1 cellular context compared by ENCODE assay signal in the genomic region with DNA sequence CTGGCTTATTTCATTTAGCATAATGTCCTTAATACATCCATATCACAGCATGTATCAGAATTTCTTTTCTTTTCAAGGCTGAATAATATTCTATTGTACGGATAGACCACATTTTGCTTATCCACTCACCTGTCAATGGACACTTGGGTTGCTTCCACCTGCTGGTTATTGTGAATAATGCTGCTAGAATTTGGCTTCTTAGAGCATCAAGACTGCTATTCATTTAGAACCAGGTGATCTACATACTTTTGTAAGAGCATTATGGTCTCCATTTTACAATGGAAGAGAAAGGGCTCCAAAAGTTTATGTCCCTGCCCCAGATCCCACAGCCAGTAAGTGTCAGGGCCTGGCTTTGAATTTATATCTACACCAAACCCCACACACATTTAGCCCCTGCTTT.
TF ChIP-seq lines count a peak whose summit lies in the region.

No MANE protein-coding gene starts in this region.

TF ChIP-seq in K562, 482 proteins besides CTCF, POLR2A, EP300 and RAD21 (continued from another document and continues in another):
- TF ChIP-seq TEAD4 (IDR thresholded peaks at IDR 0.05; ENCODE audit: low read length) (peak; percentile 46; the same call in 1 of the 2 replicates), TEAD4 (CRISPR knock-in tag; IDR thresholded peaks at IDR 0.05; ENCODE audit: borderline replicate concordance) (no peak), ZNF184 (CRISPR knock-in tag; IDR thresholded peaks at IDR 0.05) (no peak), ZC3H11A (IDR thresholded peaks at IDR 0.05; ENCODE audit: low read depth, low read length) (no peak), TRIM28 (IDR thresholded peaks at IDR 0.05) (peak; percentile 96), EGR1 (conservative IDR thresholded peaks at IDR 0.05) (no peak), TAL1 (IDR thresholded peaks at IDR 0.05) (no peak), THRAP3 (IDR thresholded peaks at IDR 0.05; ENCODE audit: borderline replicate concordance) (no peak), MTA3 (IDR thresholded peaks at IDR 0.05; ENCODE audit: borderline replicate concordance) (no peak), MYC (IDR thresholded peaks at IDR 0.05; ENCODE audit: low read depth, low read length) (no peak), MYC (CRISPR knock-in tag; IDR thresholded peaks at IDR 0.05; ENCODE audit: borderline replicate concordance, low read depth) (no peak), RHOXF2B (CRISPR knock-in tag; conservative IDR thresholded peaks at IDR 0.05) (no peak), ZNF143 (CRISPR knock-in tag; IDR thresholded peaks at IDR 0.05) (no peak), CBX5 (IDR thresholded peaks at IDR 0.05; ENCODE audit: borderline replicate concordance, low read depth) (peak; percentile 85), STAG1 (CRISPR knock-in tag; IDR thresholded peaks at IDR 0.05; ENCODE audit: borderline replicate concordance) (no peak), YBX1 (IDR thresholded peaks at IDR 0.05) (no peak), SMARCB1 (IDR thresholded peaks at IDR 0.05; ENCODE audit: insufficient read length, low read depth) (no peak), HNRNPUL1 (IDR thresholded peaks at IDR 0.05; ENCODE audit: low read length) (no peak), TFAM (CRISPR knock-in tag; conservative IDR thresholded peaks at IDR 0.05) (no peak), HMG20A (CRISPR knock-in tag; conservative IDR thresholded peaks at IDR 0.05) (no peak), ILF3 (IDR thresholded peaks at IDR 0.05; ENCODE audit: borderline replicate concordance) (no peak), FOXA3 (CRISPR knock-in tag; conservative IDR thresholded peaks at IDR 0.05 in 1 of 2, IDR thresholded peaks at IDR 0.05 in 1 of 2) (no peak)
- TF ChIP-seq, protein P1, sequence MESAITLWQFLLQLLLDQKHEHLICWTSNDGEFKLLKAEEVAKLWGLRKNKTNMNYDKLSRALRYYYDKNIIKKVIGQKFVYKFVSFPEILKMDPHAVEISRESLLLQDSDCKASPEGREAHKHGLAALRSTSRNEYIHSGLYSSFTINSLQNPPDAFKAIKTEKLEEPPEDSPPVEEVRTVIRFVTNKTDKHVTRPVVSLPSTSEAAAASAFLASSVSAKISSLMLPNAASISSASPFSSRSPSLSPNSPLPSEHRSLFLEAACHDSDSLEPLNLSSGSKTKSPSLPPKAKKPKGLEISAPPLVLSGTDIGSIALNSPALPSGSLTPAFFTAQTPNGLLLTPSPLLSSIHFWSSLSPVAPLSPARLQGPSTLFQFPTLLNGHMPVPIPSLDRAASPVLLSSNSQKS (CRISPR knock-in tag; IDR thresholded peaks at IDR 0.05): no peak
- TF ChIP-seq, protein P2, sequence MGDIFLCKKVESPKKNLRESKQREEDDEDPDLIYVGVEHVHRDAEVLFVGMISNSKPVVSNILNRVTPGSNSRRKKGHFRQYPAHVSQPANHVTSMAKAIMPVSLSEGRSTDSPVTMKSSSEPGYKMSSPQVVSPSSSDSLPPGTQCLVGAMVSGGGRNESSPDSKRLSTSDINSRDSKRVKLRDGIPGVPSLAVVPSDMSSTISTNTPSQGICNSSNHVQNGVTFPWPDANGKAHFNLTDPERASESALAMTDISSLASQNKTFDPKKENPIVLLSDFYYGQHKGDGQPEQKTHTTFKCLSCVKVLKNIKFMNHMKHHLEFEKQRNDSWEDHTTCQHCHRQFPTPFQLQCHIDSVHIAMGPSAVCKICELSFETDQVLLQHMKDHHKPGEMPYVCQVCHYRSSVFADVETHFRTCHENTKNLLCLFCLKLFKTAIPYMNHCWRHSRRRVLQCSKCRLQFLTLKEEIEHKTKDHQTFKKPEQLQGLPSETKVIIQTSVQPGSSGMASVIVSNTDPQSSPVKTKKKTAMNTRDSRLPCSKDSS (IDR thresholded peaks at IDR 0.05; ENCODE audit: low read depth, partially characterized antibody): peak; percentile 9
- TF ChIP-seq, protein P3, sequence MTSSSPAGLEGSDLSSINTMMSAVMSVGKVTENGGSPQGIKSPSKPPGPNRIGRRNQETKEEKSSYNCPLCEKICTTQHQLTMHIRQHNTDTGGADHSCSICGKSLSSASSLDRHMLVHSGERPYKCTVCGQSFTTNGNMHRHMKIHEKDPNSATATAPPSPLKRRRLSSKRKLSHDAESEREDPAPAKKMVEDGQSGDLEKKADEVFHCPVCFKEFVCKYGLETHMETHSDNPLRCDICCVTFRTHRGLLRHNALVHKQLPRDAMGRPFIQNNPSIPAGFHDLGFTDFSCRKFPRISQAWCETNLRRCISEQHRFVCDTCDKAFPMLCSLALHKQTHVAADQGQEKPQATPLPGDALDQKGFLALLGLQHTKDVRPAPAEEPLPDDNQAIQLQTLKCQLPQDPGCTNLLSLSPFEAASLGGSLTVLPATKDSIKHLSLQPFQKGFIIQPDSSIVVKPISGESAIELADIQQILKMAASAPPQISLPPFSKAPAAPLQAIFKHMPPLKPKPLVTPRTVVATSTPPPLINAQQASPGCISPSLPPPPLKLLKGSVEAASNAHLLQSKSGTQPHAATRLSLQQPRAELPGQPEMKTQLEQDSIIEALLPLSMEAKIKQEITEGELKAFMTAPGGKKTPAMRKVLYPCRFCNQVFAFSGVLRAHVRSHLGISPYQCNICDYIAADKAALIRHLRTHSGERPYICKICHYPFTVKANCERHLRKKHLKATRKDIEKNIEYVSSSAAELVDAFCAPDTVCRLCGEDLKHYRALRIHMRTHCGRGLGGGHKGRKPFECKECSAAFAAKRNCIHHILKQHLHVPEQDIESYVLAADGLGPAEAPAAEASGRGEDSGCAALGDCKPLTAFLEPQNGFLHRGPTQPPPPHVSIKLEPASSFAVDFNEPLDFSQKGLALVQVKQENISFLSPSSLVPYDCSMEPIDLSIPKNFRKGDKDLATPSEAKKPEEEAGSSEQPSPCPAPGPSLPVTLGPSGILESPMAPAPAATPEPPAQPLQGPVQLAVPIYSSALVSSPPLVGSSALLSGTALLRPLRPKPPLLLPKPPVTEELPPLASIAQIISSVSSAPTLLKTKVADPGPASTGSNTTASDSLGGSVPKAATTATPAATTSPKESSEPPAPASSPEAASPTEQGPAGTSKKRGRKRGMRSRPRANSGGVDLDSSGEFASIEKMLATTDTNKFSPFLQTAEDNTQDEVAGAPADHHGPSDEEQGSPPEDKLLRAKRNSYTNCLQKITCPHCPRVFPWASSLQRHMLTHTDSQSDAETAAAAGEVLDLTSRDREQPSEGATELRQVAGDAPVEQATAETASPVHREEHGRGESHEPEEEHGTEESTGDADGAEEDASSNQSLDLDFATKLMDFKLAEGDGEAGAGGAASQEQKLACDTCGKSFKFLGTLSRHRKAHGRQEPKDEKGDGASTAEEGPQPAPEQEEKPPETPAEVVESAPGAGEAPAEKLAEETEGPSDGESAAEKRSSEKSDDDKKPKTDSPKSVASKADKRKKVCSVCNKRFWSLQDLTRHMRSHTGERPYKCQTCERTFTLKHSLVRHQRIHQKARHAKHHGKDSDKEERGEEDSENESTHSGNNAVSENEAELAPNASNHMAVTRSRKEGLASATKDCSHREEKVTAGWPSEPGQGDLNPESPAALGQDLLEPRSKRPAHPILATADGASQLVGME (CRISPR knock-in tag; IDR thresholded peaks at IDR 0.05): no peak
- TF ChIP-seq, protein P4, sequence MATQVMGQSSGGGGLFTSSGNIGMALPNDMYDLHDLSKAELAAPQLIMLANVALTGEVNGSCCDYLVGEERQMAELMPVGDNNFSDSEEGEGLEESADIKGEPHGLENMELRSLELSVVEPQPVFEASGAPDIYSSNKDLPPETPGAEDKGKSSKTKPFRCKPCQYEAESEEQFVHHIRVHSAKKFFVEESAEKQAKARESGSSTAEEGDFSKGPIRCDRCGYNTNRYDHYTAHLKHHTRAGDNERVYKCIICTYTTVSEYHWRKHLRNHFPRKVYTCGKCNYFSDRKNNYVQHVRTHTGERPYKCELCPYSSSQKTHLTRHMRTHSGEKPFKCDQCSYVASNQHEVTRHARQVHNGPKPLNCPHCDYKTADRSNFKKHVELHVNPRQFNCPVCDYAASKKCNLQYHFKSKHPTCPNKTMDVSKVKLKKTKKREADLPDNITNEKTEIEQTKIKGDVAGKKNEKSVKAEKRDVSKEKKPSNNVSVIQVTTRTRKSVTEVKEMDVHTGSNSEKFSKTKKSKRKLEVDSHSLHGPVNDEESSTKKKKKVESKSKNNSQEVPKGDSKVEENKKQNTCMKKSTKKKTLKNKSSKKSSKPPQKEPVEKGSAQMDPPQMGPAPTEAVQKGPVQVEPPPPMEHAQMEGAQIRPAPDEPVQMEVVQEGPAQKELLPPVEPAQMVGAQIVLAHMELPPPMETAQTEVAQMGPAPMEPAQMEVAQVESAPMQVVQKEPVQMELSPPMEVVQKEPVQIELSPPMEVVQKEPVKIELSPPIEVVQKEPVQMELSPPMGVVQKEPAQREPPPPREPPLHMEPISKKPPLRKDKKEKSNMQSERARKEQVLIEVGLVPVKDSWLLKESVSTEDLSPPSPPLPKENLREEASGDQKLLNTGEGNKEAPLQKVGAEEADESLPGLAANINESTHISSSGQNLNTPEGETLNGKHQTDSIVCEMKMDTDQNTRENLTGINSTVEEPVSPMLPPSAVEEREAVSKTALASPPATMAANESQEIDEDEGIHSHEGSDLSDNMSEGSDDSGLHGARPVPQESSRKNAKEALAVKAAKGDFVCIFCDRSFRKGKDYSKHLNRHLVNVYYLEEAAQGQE (CRISPR knock-in tag; IDR thresholded peaks at IDR 0.05; ENCODE audit: low read depth): no peak
- TF ChIP-seq, protein P5, sequence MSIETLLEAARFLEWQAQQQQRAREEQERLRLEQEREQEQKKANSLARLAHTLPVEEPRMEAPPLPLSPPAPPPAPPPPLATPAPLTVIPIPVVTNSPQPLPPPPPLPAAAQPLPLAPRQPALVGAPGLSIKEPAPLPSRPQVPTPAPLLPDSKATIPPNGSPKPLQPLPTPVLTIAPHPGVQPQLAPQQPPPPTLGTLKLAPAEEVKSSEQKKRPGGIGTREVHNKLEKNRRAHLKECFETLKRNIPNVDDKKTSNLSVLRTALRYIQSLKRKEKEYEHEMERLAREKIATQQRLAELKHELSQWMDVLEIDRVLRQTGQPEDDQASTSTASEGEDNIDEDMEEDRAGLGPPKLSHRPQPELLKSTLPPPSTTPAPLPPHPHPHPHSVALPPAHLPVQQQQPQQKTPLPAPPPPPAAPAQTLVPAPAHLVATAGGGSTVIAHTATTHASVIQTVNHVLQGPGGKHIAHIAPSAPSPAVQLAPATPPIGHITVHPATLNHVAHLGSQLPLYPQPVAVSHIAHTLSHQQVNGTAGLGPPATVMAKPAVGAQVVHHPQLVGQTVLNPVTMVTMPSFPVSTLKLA (conservative IDR thresholded peaks at IDR 0.05): no peak
- TF ChIP-seq, protein P6, sequence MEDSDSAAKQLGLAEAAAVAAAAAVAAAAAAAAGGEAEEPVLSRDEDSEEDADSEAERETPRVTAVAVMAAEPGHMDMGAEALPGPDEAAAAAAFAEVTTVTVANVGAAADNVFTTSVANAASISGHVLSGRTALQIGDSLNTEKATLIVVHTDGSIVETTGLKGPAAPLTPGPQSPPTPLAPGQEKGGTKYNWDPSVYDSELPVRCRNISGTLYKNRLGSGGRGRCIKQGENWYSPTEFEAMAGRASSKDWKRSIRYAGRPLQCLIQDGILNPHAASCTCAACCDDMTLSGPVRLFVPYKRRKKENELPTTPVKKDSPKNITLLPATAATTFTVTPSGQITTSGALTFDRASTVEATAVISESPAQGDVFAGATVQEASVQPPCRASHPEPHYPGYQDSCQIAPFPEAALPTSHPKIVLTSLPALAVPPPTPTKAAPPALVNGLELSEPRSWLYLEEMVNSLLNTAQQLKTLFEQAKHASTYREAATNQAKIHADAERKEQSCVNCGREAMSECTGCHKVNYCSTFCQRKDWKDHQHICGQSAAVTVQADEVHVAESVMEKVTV (CRISPR knock-in tag; IDR thresholded peaks at IDR 0.05): 0 out of 2 replicates have a peak, but pooled peaks have one; percentile 11
- TF ChIP-seq, protein P7, sequence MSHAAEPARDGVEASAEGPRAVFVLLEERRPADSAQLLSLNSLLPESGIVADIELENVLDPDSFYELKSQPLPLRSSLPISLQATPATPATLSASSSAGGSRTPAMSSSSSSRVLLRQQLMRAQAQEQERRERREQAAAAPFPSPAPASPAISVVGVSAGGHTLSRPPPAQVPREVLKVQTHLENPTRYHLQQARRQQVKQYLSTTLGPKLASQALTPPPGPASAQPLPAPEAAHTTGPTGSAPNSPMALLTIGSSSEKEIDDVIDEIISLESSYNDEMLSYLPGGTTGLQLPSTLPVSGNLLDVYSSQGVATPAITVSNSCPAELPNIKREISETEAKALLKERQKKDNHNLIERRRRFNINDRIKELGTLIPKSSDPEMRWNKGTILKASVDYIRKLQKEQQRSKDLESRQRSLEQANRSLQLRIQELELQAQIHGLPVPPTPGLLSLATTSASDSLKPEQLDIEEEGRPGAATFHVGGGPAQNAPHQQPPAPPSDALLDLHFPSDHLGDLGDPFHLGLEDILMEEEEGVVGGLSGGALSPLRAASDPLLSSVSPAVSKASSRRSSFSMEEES (CRISPR knock-in tag; IDR thresholded peaks at IDR 0.05): no peak
- TF ChIP-seq, protein P8, sequence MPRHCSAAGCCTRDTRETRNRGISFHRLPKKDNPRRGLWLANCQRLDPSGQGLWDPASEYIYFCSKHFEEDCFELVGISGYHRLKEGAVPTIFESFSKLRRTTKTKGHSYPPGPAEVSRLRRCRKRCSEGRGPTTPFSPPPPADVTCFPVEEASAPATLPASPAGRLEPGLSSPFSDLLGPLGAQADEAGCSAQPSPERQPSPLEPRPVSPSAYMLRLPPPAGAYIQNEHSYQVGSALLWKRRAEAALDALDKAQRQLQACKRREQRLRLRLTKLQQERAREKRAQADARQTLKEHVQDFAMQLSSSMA (CRISPR knock-in tag; IDR thresholded peaks at IDR 0.05): no peak
